ENCODE assay signal across 28 cellular contexts in the genomic region with DNA sequence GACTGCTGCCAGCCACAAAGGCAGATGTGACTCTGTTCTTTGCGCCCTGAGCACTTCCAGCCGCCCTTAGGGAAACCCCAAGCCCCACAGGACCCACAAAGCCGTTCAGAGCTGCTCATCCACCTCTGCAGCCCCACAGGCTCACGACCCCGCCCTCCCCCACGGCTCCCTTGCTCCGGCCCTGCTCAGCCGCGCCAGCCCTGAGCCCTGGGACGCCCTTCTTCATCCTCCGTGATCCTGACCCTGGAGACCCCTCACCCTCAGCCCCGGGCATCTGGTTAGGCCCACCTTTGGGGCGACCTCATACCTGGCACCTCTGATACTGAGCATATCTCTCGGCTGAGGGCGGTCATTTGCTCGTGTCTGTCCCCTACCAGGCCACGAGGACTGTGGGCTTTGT.
"Had no signal": no experiment of that assay in that cellular context is flagged by ENCODE, and none has a peak within 500 bp of the region (broad histone marks: within the 10 kb centered on the region; RNA-seq: fewer than 3 reads in every experiment).

No MANE protein-coding gene starts in this region.

- H3K36me3 Mint-ChIP-seq: immature natural killer cell; naive thymus-derived CD8-positive, alpha-beta T cell; stimulated activated naive B cell treated with anti-CD40 and anti-IgM and Interleukin-4, amounts not matched to agents 10 μg/mL and 1 μg/mL and 100 μg/mL, for 72 hours had no signal

- H3K4me1 ChIP-seq: heart left ventricle, left lung, pancreas, testis, transverse colon, upper lobe of left lung had no signal

- H3K27me3 ChIP-seq: heart left ventricle, left lung, pancreas, right atrium auricular region, right lobe of liver, stomach, testis, thyroid gland, transverse colon, upper lobe of left lung had no signal

- H3K4me3 ChIP-seq: heart left ventricle, left lung, lung, pancreas, right atrium auricular region, right lobe of liver, skin epidermis, stomach, testis, thyroid gland, transverse colon, upper lobe of left lung had no signal

- H3K9me3 ChIP-seq: heart left ventricle, left lung, pancreas, right atrium auricular region, right lobe of liver, stomach, testis, thyroid gland, transverse colon, upper lobe of left lung had no signal

- H3K4me3 Mint-ChIP-seq: immature natural killer cell; naive thymus-derived CD8-positive, alpha-beta T cell; stimulated activated naive B cell treated with anti-CD40 and anti-IgM and Interleukin-4, amounts not matched to agents 10 μg/mL and 1 μg/mL and 100 μg/mL, for 72 hours had no signal

- FAIRE-seq: islet of Langerhans, kidney, pancreas, urothelium cell line had no signal

- H3K4me1 Mint-ChIP-seq: immature natural killer cell had no signal

- H3K27me3 Mint-ChIP-seq: progenitor cell of endocrine pancreas had no signal

- DNase-seq: glutamatergic neuron; heart left ventricle; hypothalamus; immature natural killer cell; kidney; left colon; left lung; naive thymus-derived CD8-positive, alpha-beta T cell; nucleus accumbens; pancreas; stimulated activated CD4-positive, alpha-beta T cell treated with anti-CD3 and anti-CD28 coated beads, Interleukin-12 subunit alpha, Interleukin-12 subunit beta, amount 100 ng/mL, for 4 hours; stimulated activated CD4-positive, alpha-beta T cell treated with anti-CD3 and anti-CD28 coated beads, Interleukin-15, amount 100 ng/mL, for 24 hours; stimulated activated CD4-positive, alpha-beta T cell treated with anti-CD3 and anti-CD28 coated beads, Interleukin-2, amount 100 ng/mL, for 24 hours; stimulated activated CD4-positive, alpha-beta T cell treated with anti-CD3 and anti-CD28 coated beads, Interleukin-4, amount 100 ng/mL, for 1 hour; stimulated activated naive B cell treated with anti-CD40 and anti-IgM and Interleukin-4, amounts not matched to agents 10 μg/mL and 1 μg/mL and 100 μg/mL, for 72 hours; stimulated activated naive CD8-positive, alpha-beta T cell treated with anti-CD3 and anti-CD28 coated beads, Interleukin-15, Interleukin-2, amounts not matched to agents 100 U/mL and 50 U/mL, for 24 hours; stomach; testis; thyroid gland; transverse colon had no signal

- H3K27ac Mint-ChIP-seq: immature natural killer cell; naive thymus-derived CD8-positive, alpha-beta T cell; progenitor cell of endocrine pancreas; stimulated activated naive B cell treated with anti-CD40 and anti-IgM and Interleukin-4, amounts not matched to agents 10 μg/mL and 1 μg/mL and 100 μg/mL, for 72 hours had no signal

- ATAC-seq: heart left ventricle; left colon; left lung; naive thymus-derived CD8-positive, alpha-beta T cell; pancreas; right lobe of liver; stimulated activated naive B cell treated with anti-CD40 and anti-IgM and Interleukin-4, amounts not matched to agents 10 μg/mL and 1 μg/mL and 100 μg/mL, for 72 hours; stimulated activated naive CD8-positive, alpha-beta T cell treated with anti-CD3 and anti-CD28 coated beads, Interleukin-15, Interleukin-2, amounts not matched to agents 100 U/mL and 50 U/mL, for 24 hours had no signal

- H3K9me3 Mint-ChIP-seq: immature natural killer cell; naive thymus-derived CD8-positive, alpha-beta T cell; stimulated activated naive B cell treated with anti-CD40 and anti-IgM and Interleukin-4, amounts not matched to agents 10 μg/mL and 1 μg/mL and 100 μg/mL, for 72 hours had no signal

- H3K36me3 ChIP-seq: right lobe of liver, transverse colon had no signal

- H3K27ac ChIP-seq: heart left ventricle, left lung, pancreas, right atrium auricular region, right lobe of liver, skin epidermis, stomach, testis, thyroid gland, transverse colon, upper lobe of left lung had no signal
